11 cellular contexts compared by ENCODE assay signal in genomic region chr4:74366367-74366891, GRCh38.
DNase-seq lines count a peak whose midpoint lies in the region; ATAC-seq lines count a peak whose summit lies in the region.
"Had no signal": no experiment of that assay in that cellular context is flagged by ENCODE, and none has a peak within 500 bp of the region (broad histone marks: within the 10 kb centered on the region; RNA-seq: fewer than 3 reads in every experiment).

No MANE protein-coding gene starts in this region.

- H3K4me1 Mint-ChIP-seq in activated naive CD4-positive, alpha-beta T cell treated with anti-CD3 and anti-CD28 coated beads, Interleukin-2, amount 10 ng/mL, durations not matched to agents 7 days and 5 days: peaks cover 16% of the 10 kb centered on the region

- peak overlapping the region; percentile 95 for H3K27ac ChIP-seq in epithelial cell of prostate
- H3K27ac ChIP-seq: VCaP had no signal

- ATAC-seq in GM21447 (IDR thresholded peaks at IDR 0.05; ENCODE audit: unreplicated experiment) (peak; percentile 58), HG03196 (IDR thresholded peaks at IDR 0.05; ENCODE audit: unreplicated experiment) (peak; percentile 48)

- H3K27ac Mint-ChIP-seq in activated naive CD4-positive, alpha-beta T cell treated with anti-CD3 and anti-CD28 coated beads, Interleukin-2, amount 10 ng/mL, durations not matched to agents 7 days and 5 days: no peak overlapping the region
- H3K27ac Mint-ChIP-seq: IgD-negative memory B cell had no signal

- DNase-seq in DMS79 treated with DMSO at 0.1 percent for 48 hours (lab: John Stamatoyannopoulos, UW) (peak; percentile 31), epithelial cell of prostate (ENCODE audit: low read depth, low spot score) (no peak), DMS153 (lab: John Stamatoyannopoulos, UW) (no peak), NCI-H1105 treated with DMSO at 0.1 percent for 48 hours (lab: John Stamatoyannopoulos, UW) (no peak)
- DNase-seq in activated naive CD4-positive, alpha-beta T cell treated with anti-CD3 and anti-CD28 coated beads, Interleukin-2, amount 10 ng/mL, durations not matched to agents 7 days and 5 days: no peak
- DNase-seq in activated naive CD4-positive, alpha-beta T cell treated with anti-CD3 and anti-CD28 coated beads, Interleukin-2, amount 50 U/mL, for 16 hours: no peak
- DNase-seq: NCI-H82 had no signal

- H3K27me3 Mint-ChIP-seq in activated naive CD4-positive, alpha-beta T cell treated with anti-CD3 and anti-CD28 coated beads, Interleukin-2, amount 10 ng/mL, durations not matched to agents 7 days and 5 days: peaks cover 29% of the 10 kb centered on the region

- no peak overlapping the region for H3K4me3 Mint-ChIP-seq in activated naive CD4-positive, alpha-beta T cell treated with anti-CD3 and anti-CD28 coated beads, Interleukin-2, amount 10 ng/mL, durations not matched to agents 7 days and 5 days
- H3K4me3 Mint-ChIP-seq: IgD-negative memory B cell had no signal

- no peaks in the 10 kb centered on the region for H3K9me3 Mint-ChIP-seq in activated naive CD4-positive, alpha-beta T cell treated with anti-CD3 and anti-CD28 coated beads, Interleukin-2, amount 10 ng/mL, durations not matched to agents 7 days and 5 days
- H3K9me3 Mint-ChIP-seq: IgD-negative memory B cell had no signal

- CTCF ChIA-PET in activated naive CD4-positive, alpha-beta T cell treated with anti-CD3 and anti-CD28 coated beads, Interleukin-2, amount 10 ng/mL, durations not matched to agents 7 days and 5 days (lab: Charles Lee): no interaction called here

- no peaks in the 10 kb centered on the region for H3K36me3 Mint-ChIP-seq in activated naive CD4-positive, alpha-beta T cell treated with anti-CD3 and anti-CD28 coated beads, Interleukin-2, amount 10 ng/mL, durations not matched to agents 7 days and 5 days
